14 cellular contexts compared by ENCODE assay signal in the genomic region with DNA sequence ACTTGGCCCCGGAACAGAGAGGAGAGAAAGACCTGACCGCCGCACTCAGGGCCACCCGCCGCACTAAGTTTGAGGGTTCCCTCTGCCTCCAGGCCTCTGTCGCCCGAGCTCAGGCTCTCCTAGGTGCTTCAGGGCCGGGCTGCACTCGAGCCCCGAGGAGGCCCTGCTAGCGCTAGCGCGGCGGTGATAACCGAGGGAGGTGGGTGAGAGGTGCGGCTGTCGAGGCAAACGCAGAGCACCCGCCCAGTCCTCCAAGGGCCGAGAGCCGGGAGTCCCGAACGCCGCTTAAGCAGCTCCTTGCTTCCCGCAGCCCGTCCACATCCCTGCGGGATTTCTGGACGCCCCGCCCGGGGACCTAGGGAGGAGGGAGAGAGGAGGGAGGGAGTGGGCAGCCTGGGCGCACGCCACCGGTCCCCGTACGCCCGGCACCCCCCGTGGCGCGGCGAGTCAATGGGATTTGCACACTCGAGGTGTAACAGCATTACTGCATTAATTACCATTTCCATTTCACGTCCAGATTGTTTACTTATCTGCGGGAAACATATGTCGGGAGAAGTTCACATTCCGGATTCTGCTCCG. TPM values are rescaled to one million over a fixed set of nuclear protein-coding genes. Genes with fewer than 3 reads are reported as not detected.
DNase-seq lines count a peak whose midpoint lies in the region; ATAC-seq and TF ChIP-seq lines count a peak whose summit lies in the region.
"Had no signal": no experiment of that assay in that cellular context is flagged by ENCODE, and none has a peak within 500 bp of the region (broad histone marks: within the 10 kb centered on the region; RNA-seq: fewer than 3 reads in every experiment).

No MANE protein-coding gene starts in this region.

- ATAC-seq in Panc1: peak; percentile 52
- no peak for ATAC-seq in effector memory CD8-positive, alpha-beta T cell (replicated peaks)
- ATAC-seq: activated CD8-positive, alpha-beta T cell treated with anti-CD3 and anti-CD28 coated beads for 36 hours had no signal

- peaks cover 64 to 86% of the 10 kb centered on the region in 2 donors for H3K27me3 Mint-ChIP-seq in effector memory CD8-positive, alpha-beta T cell

- H3K27me3 ChIP-seq in Panc1 (ENCODE audit: control insufficient read depth, insufficient read depth, low read length) (peaks cover 83% of the 10 kb centered on the region), iPS-18a (ENCODE audit: control insufficient read depth, insufficient read depth, low read length) (peaks cover 100% of the 10 kb centered on the region), skeletal muscle tissue (ENCODE audit: control insufficient read depth in 3 of 3, insufficient read depth in 3 of 3, low read length in 3 of 3) (peaks cover 68 to 72% (median 70%) of the 10 kb centered on the region in 3 donors)

- H3K27ac Mint-ChIP-seq in effector memory CD8-positive, alpha-beta T cell: no peak overlapping the region
- H3K27ac Mint-ChIP-seq: activated CD8-positive, alpha-beta T cell treated with anti-CD3 and anti-CD28 coated beads for 36 hours; HFFc6 had no signal

- no peak for TF ChIP-seq CTCF in Panc1 (IDR thresholded peaks at IDR 0.05)

- BruUV-seq in Panc1 (replicated peaks; lab: Mats Ljungman, UMichigan): no TSS peak

- no peak overlapping the region for H3K4me3 Mint-ChIP-seq in effector memory CD8-positive, alpha-beta T cell
- H3K4me3 Mint-ChIP-seq: activated CD8-positive, alpha-beta T cell treated with anti-CD3 and anti-CD28 coated beads for 36 hours; HFFc6 had no signal

- H3K4me1 ChIP-seq in Panc1 (ENCODE audit: control insufficient read depth, insufficient read depth, low read length) (peaks cover 17% of the 10 kb centered on the region), iPS-18a (ENCODE audit: control insufficient read depth, low read depth, low read length) (peaks cover 51% of the 10 kb centered on the region), skeletal muscle tissue (ENCODE audit: control insufficient read depth in 3 of 3, insufficient read depth in 3 of 3, low read length in 3 of 3) (peaks cover 21 to 33% (median 27%) of the 10 kb centered on the region in 3 donors)

- H3K4me1 Mint-ChIP-seq in effector memory CD8-positive, alpha-beta T cell (ENCODE audit: low read depth in 2 of 2): peaks cover 4 to 9% of the 10 kb centered on the region in 2 donors

- H3K27ac ChIP-seq in Panc1 (ENCODE audit: low read length): no peak overlapping the region
- H3K27ac ChIP-seq in iPS-18a (ENCODE audit: low read length): no peak overlapping the region
- H3K27ac ChIP-seq in skeletal muscle tissue (ENCODE audit: low read depth, low read length): no peak overlapping the region
- H3K27ac ChIP-seq: transverse colon had no signal

- no peaks in the 10 kb centered on the region for H3K9me3 Mint-ChIP-seq in effector memory CD8-positive, alpha-beta T cell
- H3K9me3 Mint-ChIP-seq: activated CD8-positive, alpha-beta T cell treated with anti-CD3 and anti-CD28 coated beads for 36 hours; HFFc6 had no signal

- H3K9me3 ChIP-seq in Panc1 (ENCODE audit: control insufficient read depth, insufficient read depth, low read depth, low read length) (no peaks in the 10 kb centered on the region), iPS-18a (ENCODE audit: control insufficient read depth, low read depth, low read length) (no peaks in the 10 kb centered on the region), skeletal muscle tissue (ENCODE audit: control insufficient read depth in 3 of 3, low read length in 3 of 3) (no peaks in the 10 kb centered on the region)
- H3K9me3 ChIP-seq: transverse colon had no signal

- H3K36me3 Mint-ChIP-seq in effector memory CD8-positive, alpha-beta T cell (ENCODE audit: insufficient read depth): peaks cover 2% of the 10 kb centered on the region

- peak overlapping the region; percentile 11 to 21; a peak in 2 of 4 replicates for H3K4me3 ChIP-seq in Panc1 (ENCODE audit: low read depth in 2 of 2, low read length in 2 of 2)
- peak overlapping the region; percentile 37 for H3K4me3 ChIP-seq in iPS-18a (ENCODE audit: low read length)
- peak overlapping the region; percentile 29 to 49 (median 30) for H3K4me3 ChIP-seq in skeletal muscle tissue (ENCODE audit: low read length in 3 of 3)

- peak; percentile 17 for DNase-seq in NCI-H345 (lab: John Stamatoyannopoulos, UW)
- DNase-seq in NCI-H345 treated with DMSO at 0.1 percent for 48 hours (lab: John Stamatoyannopoulos, UW; ENCODE audit: unreplicated experiment): no peak
- no peak for DNase-seq in Panc1 (ENCODE audit: low read depth, low spot score)
- DNase-seq in GDM1 (lab: John Stamatoyannopoulos, UW): no peak
- no peak for DNase-seq in NK-92 treated with Interleukin-12 subunit alpha and Interleukin-12 subunit beta, amount 100 ng/mL, for 24 hours (lab: John Stamatoyannopoulos, UW)
- no peak for DNase-seq in effector memory CD8-positive, alpha-beta T cell
- DNase-seq: ACHN; activated CD8-positive, alpha-beta T cell treated with anti-CD3 and anti-CD28 coated beads for 36 hours; HFFc6; stimulated activated CD4-positive, alpha-beta T cell treated with anti-CD3 and anti-CD28 coated beads, Interleukin-1b, Interleukin-23, amount 100 ng/mL, for 48 hours; transverse colon had no signal

- H3K36me3 ChIP-seq in Panc1 (ENCODE audit: control insufficient read depth, insufficient read depth, low read length) (no peaks in the 10 kb centered on the region), iPS-18a (ENCODE audit: control insufficient read depth, low read depth, low read length) (no peaks in the 10 kb centered on the region), skeletal muscle tissue (ENCODE audit: control insufficient read depth in 3 of 3, insufficient read depth in 3 of 3, low read length in 3 of 3) (no peaks in the 10 kb centered on the region)
- H3K36me3 ChIP-seq: transverse colon had no signal

- H3K9ac ChIP-seq in iPS-18a (ENCODE audit: low read length) (no peak overlapping the region), skeletal muscle tissue (ENCODE audit: low read depth in 1 of 3, low read length in 3 of 3) (no peak overlapping the region)

- intact Hi-C loops in Panc1 (cut with micrococcal nuclease; ENCODE audit: unreplicated experiment): no loop called here

- CTCF ChIA-PET in Panc1 (lab: Charles Lee): no interaction called here

- POLR2A ChIA-PET in Panc1 (lab: Charles Lee): no interaction called here

- in situ Hi-C loops in Panc1 (cut with HindIII; ENCODE audit: low pct_unique_long_range_greater_than_20kb, low sequenced_read_pairs): no loop called here

RNA-seq across cellular contexts. Expression of gene SOX14, which starts 6.8 kb away (rescaled TPM):
- total RNA-seq in Panc1 (2021; ENCODE audit: unreplicated experiment) (not detected), skeletal muscle tissue (not detected)
- polyA plus RNA-seq in Panc1 (2012; ENCODE audit: insufficient read length): not detected
- total RNA-seq: activated CD8-positive, alpha-beta T cell treated with anti-CD3 and anti-CD28 coated beads for 36 hours; HFFc6; mucosa of gallbladder; transverse colon had no signal
